ENCODE assay signal across 8 cellular contexts in genomic region chr10:1047937-1048336, GRCh38. TPM values are rescaled to one million over a fixed set of nuclear protein-coding genes. Genes with fewer than 3 reads are reported as not detected.
DNase-seq lines count a peak whose midpoint lies in the region; FAIRE-seq and TF ChIP-seq lines count a peak whose summit lies in the region.

No MANE protein-coding gene starts in this region.

- peaks cover 47% of the 10 kb centered on the region for H3K4me1 ChIP-seq in endothelial cell of umbilical vein (ENCODE audit: control insufficient read depth, extremely low read depth, insufficient read depth, low read length)
- peaks cover 14% of the 10 kb centered on the region for H3K4me1 ChIP-seq in osteoblast (ENCODE audit: insufficient read depth, low read length)

- POLR2A ChIA-PET in endothelial cell of umbilical vein (lab: Charles Lee): interaction anchor here (0.8 kb wide), 1 partner anchor 20 kb away, joined by 3 read pairs; no protein-coding TSS in a partner anchor
- POLR2A ChIA-PET in HEK293T (lab: Yijun Ruan, JAX): interaction anchor here (0.7 to 1.8 kb wide), 5 partner anchors 9 to 533 kb away, joined by 3 to 12 read pairs (median 4); no protein-coding TSS in a partner anchor

- DNase-seq in GM06990 (ENCODE audit: extremely low read depth, insufficient read length) (no peak), RKO (ENCODE audit: low spot score) (peak; percentile 36), endothelial cell of umbilical vein (ENCODE audit: low read depth, low spot score) (peak; percentile 24), osteoblast (ENCODE audit: insufficient read length, low spot score, missing footprints) (no peak), NCI-H524 treated with DMSO at 0.1 percent for 48 hours (lab: John Stamatoyannopoulos, UW) (no peak), HEK293T (ENCODE audit: extremely low spot score) (no peak), C1 segment of cervical spinal cord (lab: John Stamatoyannopoulos, UW) (no peak), inferior parietal cortex (ENCODE audit: extremely low spot score) (no peak)

- TF ChIP-seq CTCF in GM06990 (IDR thresholded peaks at IDR 0.05; ENCODE audit: insufficient read depth, low read length, poor library complexity, severe bottlenecking) (no peak), endothelial cell of umbilical vein (IDR thresholded peaks at IDR 0.05; ENCODE audit: extremely low read depth in 1 of 2, insufficient read depth in 1 of 2, low read depth in 1 of 2, low read length in 2 of 2) (no peak), osteoblast (IDR thresholded peaks at IDR 0.05; ENCODE audit: extremely low read depth, low read depth, low read length) (no peak)

- H3K9me3 ChIP-seq in endothelial cell of umbilical vein (replicated peaks; ENCODE audit: control insufficient read depth, insufficient read depth, low read length) (no peaks in the 10 kb centered on the region), osteoblast (ENCODE audit: low read depth, low read length) (no peaks in the 10 kb centered on the region)

- intact Hi-C loops in endothelial cell of umbilical vein (cut with micrococcal nuclease): loop anchor here (2.0 to 5.0 kb wide), 2 partner anchors 27 to 61 kb away; partner anchors contain the start of gene GTPBP4

- CTCF ChIA-PET in endothelial cell of umbilical vein (lab: Charles Lee) (interaction anchor here (2.0 kb wide), 1 partner anchor 27 kb away, joined by 12 read pairs; no protein-coding TSS in a partner anchor), HEK293T (lab: Yijun Ruan, JAX) (no interaction called here)

- H4K20me1 ChIP-seq in endothelial cell of umbilical vein (replicated peaks; ENCODE audit: control insufficient read depth, extremely low read depth, insufficient read depth, low read length) (no peaks in the 10 kb centered on the region), osteoblast (ENCODE audit: insufficient read depth, low read length) (peaks cover 27% of the 10 kb centered on the region)

- BruUV-seq in endothelial cell of umbilical vein (replicated peaks; lab: Mats Ljungman, UMichigan): no TSS peak

- no peaks in the 10 kb centered on the region for H3K9me1 ChIP-seq in endothelial cell of umbilical vein (replicated peaks; ENCODE audit: control insufficient read depth, extremely low read depth, insufficient read depth, low read length)

- peak overlapping the region; percentile 74 for H3K27ac ChIP-seq in endothelial cell of umbilical vein (ENCODE audit: insufficient read depth, low read depth, low read length)
- H3K27ac ChIP-seq in osteoblast (ENCODE audit: low read depth, low read length): peak overlapping the region; percentile 97

- H3K4me2 ChIP-seq in endothelial cell of umbilical vein (ENCODE audit: insufficient read depth, low read length) (peak overlapping the region; percentile 60), osteoblast (ENCODE audit: insufficient read depth, low read length) (peak overlapping the region; percentile 99)

- FAIRE-seq in endothelial cell of umbilical vein (lab: Jason Lieb, UNC): peak; percentile 8

- TF ChIP-seq POLR2A in endothelial cell of umbilical vein (IDR thresholded peaks at IDR 0.05; ENCODE audit: low read depth, low read length): no peak

- H3K27me3 ChIP-seq in GM06990 (replicated peaks; ENCODE audit: control insufficient read depth, insufficient read depth, low read length): no peaks in the 10 kb centered on the region
- no peaks in the 10 kb centered on the region for H3K27me3 ChIP-seq in endothelial cell of umbilical vein (ENCODE audit: control insufficient read depth in 2 of 2, insufficient read depth in 2 of 2, low read length in 2 of 2)
- no peaks in the 10 kb centered on the region for H3K27me3 ChIP-seq in osteoblast (ENCODE audit: insufficient read depth, low read length)

- H3K36me3 ChIP-seq in GM06990 (ENCODE audit: control insufficient read depth, insufficient read depth, low read length) (peaks cover 1% of the 10 kb centered on the region), endothelial cell of umbilical vein (ENCODE audit: control insufficient read depth in 2 of 2, extremely low read depth in 1 of 2, insufficient read depth in 2 of 2, low read length in 2 of 2) (peaks cover 3 to 4% of the 10 kb centered on the region in 2 experiments), osteoblast (ENCODE audit: insufficient read depth, low read length) (peaks cover 13% of the 10 kb centered on the region)

- H2AFZ ChIP-seq in endothelial cell of umbilical vein (ENCODE audit: low read depth, low read length): no peak overlapping the region
- H2AFZ ChIP-seq in osteoblast (ENCODE audit: low read length): peak overlapping the region; percentile 62

- peaks cover 77% of the 10 kb centered on the region for H3K79me2 ChIP-seq in endothelial cell of umbilical vein (ENCODE audit: control insufficient read depth, insufficient read depth, low read length)
- H3K79me2 ChIP-seq in osteoblast (ENCODE audit: insufficient read depth, low read length): peaks cover 74% of the 10 kb centered on the region

- peak overlapping the region; percentile 84 for H3K9ac ChIP-seq in endothelial cell of umbilical vein (replicated peaks; ENCODE audit: extremely low read depth, insufficient read depth, low read length)

- dilution Hi-C loops in endothelial cell of umbilical vein (cut with MboI; ENCODE audit: extremely low pct_ligation_motif_present, low sequenced_read_pairs): no loop called here

- H3K4me3 ChIP-seq in GM06990 (replicated peaks; ENCODE audit: low read depth, low read length) (peak overlapping the region; percentile 92), endothelial cell of umbilical vein (replicated peaks in 1 of 3; ENCODE audit: insufficient read depth in 1 of 3, low read depth in 1 of 3, low read length in 3 of 3) (peak overlapping the region; percentile 42 to 67 (median 60)), osteoblast (ENCODE audit: insufficient read depth, low read length) (peak overlapping the region; percentile 95)

TF ChIP-seq in endothelial cell of umbilical vein, 7 proteins besides CTCF, POLR2A, EP300 and RAD21 (continues in another document):
- TF ChIP-seq MYC (IDR thresholded peaks at IDR 0.05; ENCODE audit: low read depth, low read length) (no peak), JUN (IDR thresholded peaks at IDR 0.05; ENCODE audit: borderline replicate concordance, insufficient read depth, insufficient read length, low read depth) (no peak), FOS (IDR thresholded peaks at IDR 0.05; ENCODE audit: borderline replicate concordance, insufficient read depth, low read length) (no peak)

TF ChIP-seq in HEK293T, 16 proteins besides CTCF, POLR2A, EP300 and RAD21 (continues in another document):
- TF ChIP-seq FOXM1 (IDR thresholded peaks at IDR 0.05; ENCODE audit: borderline replicate concordance) (no peak), SUZ12 (IDR thresholded peaks at IDR 0.05) (no peak), BHLHE40 (IDR thresholded peaks at IDR 0.05; ENCODE audit: borderline replicate concordance) (no peak), HDGF (IDR thresholded peaks at IDR 0.05; ENCODE audit: borderline replicate concordance) (no peak), TARDBP (IDR thresholded peaks at IDR 0.05) (no peak)

RNA-seq across cellular contexts. Expression of gene IDI1, which starts 1.0 kb away (rescaled TPM):
- 63.0 and 63.6 TPM in 2 replicates for total RNA-seq in endothelial cell of umbilical vein
- polyA plus RNA-seq in endothelial cell of umbilical vein: 31.4 and 42.2 TPM in 2 replicates
- polyA plus RNA-seq in endothelial cell of umbilical vein (2011; cell fraction: cytosol; rRNA removed): 38.7 and 43.8 TPM in 2 replicates
- polyA plus RNA-seq in endothelial cell of umbilical vein (2011; cell fraction: nucleus; rRNA removed): 62.7 and 90.7 TPM in 2 replicates
- 31.1 and 46.6 TPM in 2 replicates for polyA plus RNA-seq in endothelial cell of umbilical vein (2012)
- 32.6 and 36.6 TPM in 2 replicates for polyA minus RNA-seq in endothelial cell of umbilical vein
- polyA minus RNA-seq in endothelial cell of umbilical vein (2011; cell fraction: cytosol; rRNA and poly(A)+ RNA removed): 25.7 TPM
- 22.4 and 42.2 TPM in 2 replicates for polyA minus RNA-seq in endothelial cell of umbilical vein (2011; cell fraction: nucleus; rRNA and poly(A)+ RNA removed)
- 104 and 123 TPM in 2 replicates for total RNA-seq in osteoblast

RNA-seq across cellular contexts. Expression of gene WDR37, which starts 8.2 kb away (rescaled TPM):
- total RNA-seq in endothelial cell of umbilical vein (25.5 and 26.4 TPM in 2 replicates), osteoblast (18.8 and 20.6 TPM in 2 replicates)
- polyA plus RNA-seq in endothelial cell of umbilical vein: 19.5 and 21.7 TPM in 2 replicates
- polyA plus RNA-seq in endothelial cell of umbilical vein (2011; cell fraction: cytosol; rRNA removed): 16.8 and 17.3 TPM in 2 replicates
- polyA plus RNA-seq in endothelial cell of umbilical vein (2011; cell fraction: nucleus; rRNA removed): 38.3 and 39.8 TPM in 2 replicates
- 17.1 and 18.3 TPM in 2 replicates for polyA plus RNA-seq in endothelial cell of umbilical vein (2012)
- 35.7 and 37.4 TPM in 2 replicates for polyA minus RNA-seq in endothelial cell of umbilical vein
- 5.9 TPM for polyA minus RNA-seq in endothelial cell of umbilical vein (2011; cell fraction: cytosol; rRNA and poly(A)+ RNA removed)
- 23.9 and 32.2 TPM in 2 replicates for polyA minus RNA-seq in endothelial cell of umbilical vein (2011; cell fraction: nucleus; rRNA and poly(A)+ RNA removed)

RNA-seq across cellular contexts. Expression of gene IDI2, which starts 22.3 kb away (rescaled TPM):
- total RNA-seq in endothelial cell of umbilical vein (not detected in 2 replicates), osteoblast (not detected in 2 replicates)
- not detected in 2 replicates for polyA plus RNA-seq in endothelial cell of umbilical vein
- polyA plus RNA-seq in endothelial cell of umbilical vein (2011; cell fraction: cytosol; rRNA removed): not detected in 2 replicates
- polyA plus RNA-seq in endothelial cell of umbilical vein (2011; cell fraction: nucleus; rRNA removed): not detected in 2 replicates
- polyA plus RNA-seq in endothelial cell of umbilical vein (2012): not detected in 2 replicates
- polyA minus RNA-seq in endothelial cell of umbilical vein: not detected in 2 replicates
- not detected for polyA minus RNA-seq in endothelial cell of umbilical vein (2011; cell fraction: cytosol; rRNA and poly(A)+ RNA removed)
- polyA minus RNA-seq in endothelial cell of umbilical vein (2011; cell fraction: nucleus; rRNA and poly(A)+ RNA removed): not detected in 2 replicates

RNA-seq across cellular contexts. Expression of gene GTPBP4, which starts 59.7 kb away (rescaled TPM):
- total RNA-seq in endothelial cell of umbilical vein (68.9 and 69.3 TPM in 2 replicates), osteoblast (25.0 and 27.1 TPM in 2 replicates)
- 10.4 and 12.4 TPM in 2 replicates for polyA plus RNA-seq in endothelial cell of umbilical vein
- polyA plus RNA-seq in endothelial cell of umbilical vein (2011; cell fraction: cytosol; rRNA removed): 19.6 and 25.9 TPM in 2 replicates
- polyA plus RNA-seq in endothelial cell of umbilical vein (2011; cell fraction: nucleus; rRNA removed): 84.3 and 97.3 TPM in 2 replicates
- 46.9 and 55.9 TPM in 2 replicates for polyA plus RNA-seq in endothelial cell of umbilical vein (2012)
- polyA minus RNA-seq in endothelial cell of umbilical vein: 44.7 and 45.2 TPM in 2 replicates
- polyA minus RNA-seq in endothelial cell of umbilical vein (2011; cell fraction: cytosol; rRNA and poly(A)+ RNA removed): 16.5 TPM
- 44.6 and 45.0 TPM in 2 replicates for polyA minus RNA-seq in endothelial cell of umbilical vein (2011; cell fraction: nucleus; rRNA and poly(A)+ RNA removed)

Comparison
In these comparisons a context has a peak if more than half of its experiments do, and no peak if none do; other contexts are left out.
1. DNase-seq: peak in RKO (single experiment) and endothelial cell of umbilical vein (single experiment); none in GM06990 (single experiment), osteoblast (single experiment), NCI-H524 treated with DMSO at 0.1 percent for 48 hours (single experiment), HEK293T (single experiment), C1 segment of cervical spinal cord (0 of 14) and inferior parietal cortex (single experiment).
2. Peak in every context shown above with its lines, with median percentiles within 50 percentile points of each other: H3K4me3 ChIP-seq.